Comparison of ENCODE assay signal across 8 cellular contexts in the genomic region with DNA sequence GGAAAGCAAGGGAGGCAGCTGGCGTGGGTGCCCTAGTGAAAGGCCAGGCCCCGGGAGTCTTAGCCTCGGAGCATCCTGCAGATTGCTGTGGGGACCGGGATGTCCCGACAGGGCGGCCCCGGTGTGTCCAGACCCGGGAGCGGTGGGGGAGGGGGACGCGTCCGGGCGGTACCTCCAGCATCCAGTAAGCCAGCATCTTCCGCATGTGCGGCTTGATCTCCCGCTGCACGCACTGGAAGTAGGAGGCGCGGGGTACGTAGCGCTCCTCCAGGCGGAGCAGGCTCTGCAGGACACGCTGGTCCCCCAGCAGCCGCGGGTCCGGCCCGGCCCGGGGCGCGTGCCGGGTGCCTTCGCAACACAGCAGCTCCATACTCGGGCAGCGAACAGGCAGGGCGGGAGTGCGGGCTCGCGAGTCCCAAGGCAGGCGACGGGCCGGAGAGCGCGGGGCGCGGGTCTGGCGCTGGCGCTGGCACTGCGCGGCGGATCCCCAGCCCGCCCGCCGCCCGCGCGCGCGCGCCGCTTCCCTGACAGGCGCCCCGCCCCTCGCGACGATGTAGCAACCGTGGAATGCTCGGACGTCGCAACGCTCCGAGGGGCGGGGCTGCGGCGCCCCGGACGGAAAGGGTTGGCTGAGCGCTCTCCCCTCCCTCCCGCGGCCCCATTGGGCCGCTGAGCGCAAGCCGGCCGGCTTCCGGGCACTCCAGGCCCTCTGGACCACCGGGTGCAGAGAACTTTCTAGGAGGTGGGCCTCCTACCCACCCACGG. TPM values are rescaled to one million over a fixed set of nuclear protein-coding genes. Genes with fewer than 3 reads are reported as not detected.
DNase-seq lines count a peak whose midpoint lies in the region; ATAC-seq and TF ChIP-seq lines count a peak whose summit lies in the region.

A gene (minus strand): TSS at position 529 of the 765 bp plus-strand sequence. CDS start 159 bp downstream, at position 370.

- peaks cover 12 to 30% of the 10 kb centered on the region in 2 donors for H3K36me3 Mint-ChIP-seq in CD14-positive monocyte

- H3K9me3 ChIP-seq in duodenal mucosa (ENCODE audit: control insufficient read depth in 1 of 2, low read length in 2 of 2), result no peaks in the 10 kb centered on the region

- H3K4me3 ChIP-seq in duodenal mucosa (ENCODE audit: low read depth in 1 of 2, low read length in 2 of 2), result peak within 1 kb of the TSS; percentile 93 to 95

- H3K4me1 ChIP-seq in duodenal mucosa (ENCODE audit: control insufficient read depth in 1 of 2, insufficient read depth in 2 of 2, low read length in 2 of 2), result peaks cover 44 to 50% of the 10 kb centered on the region in 2 donors

- peaks cover 4 to 15% of the 10 kb centered on the region in 2 donors for H3K36me3 ChIP-seq in duodenal mucosa (ENCODE audit: control insufficient read depth in 1 of 2, insufficient read depth in 2 of 2, low read length in 2 of 2)

- no peaks in the 10 kb centered on the region for H3K9me3 Mint-ChIP-seq in CD14-positive monocyte

- ATAC-seq in GM19351 (IDR thresholded peaks at IDR 0.05; ENCODE audit: unreplicated experiment), result peak; percentile 90
- peak; percentile 91 for ATAC-seq in HG03520 (IDR thresholded peaks at IDR 0.05; ENCODE audit: unreplicated experiment)

- peak within 1 kb of the TSS; percentile 78 to 95 for H3K9ac ChIP-seq in duodenal mucosa (ENCODE audit: low read depth in 1 of 2, low read length in 2 of 2)

- H3K27me3 Mint-ChIP-seq in CD14-positive monocyte (ENCODE audit: low read depth in 3 of 3), result peaks cover 0 to 2% (median 0%) of the 10 kb centered on the region in 3 donors

- peak within 1 kb of the TSS; percentile 86 for H3K27ac ChIP-seq in duodenal mucosa (ENCODE audit: low read depth, low read length)

- H3K27ac Mint-ChIP-seq in CD14-positive monocyte, result peak within 1 kb of the TSS; percentile 90 to 99 (median 98)

- H3K27me3 ChIP-seq in duodenal mucosa (ENCODE audit: control insufficient read depth in 1 of 2, insufficient read depth in 2 of 2, low read length in 2 of 2), result no peaks in the 10 kb centered on the region

- no peak for TF ChIP-seq CTCF in CD14-positive monocyte (IDR thresholded peaks at IDR 0.05)

- intact Hi-C loops in CD14-positive monocyte (cut with micrococcal nuclease), result loop anchor here in 1 of 2 donors (2.0 kb wide), 1 partner anchor 21 kb away; a partner anchor contains a TSS

- peak within 1 kb of the TSS; percentile 95 to 97 for H3K4me3 Mint-ChIP-seq in CD14-positive monocyte

- DNase-seq in CD14-positive monocyte (ENCODE audit: low spot score) (peak; percentile 89), NCI-H748 treated with DMSO at 0.1 percent for 48 hours (lab: John Stamatoyannopoulos, UW) (peak; percentile 88), lung microvascular endothelial cell (ENCODE audit: low read depth in 2 of 2) (peak; percentile 80 to 88)
- DNase-seq in activated CD4-positive, alpha-beta T cell treated with anti-CD3 and anti-CD28 coated beads, Interleukin-2, amount 50 U/mL, for 48 hours, result peak; percentile 93 to 95
- DNase-seq in stimulated activated CD4-positive, alpha-beta T cell treated with anti-CD3 and anti-CD28 coated beads, TNF-alpha, amount 100 ng/mL, for 4 hours (ENCODE audit: low read depth in 3 of 3), result peak; percentile 68 to 84 (median 69)

- peaks cover 61% of the 10 kb centered on the region for H3K4me1 Mint-ChIP-seq in CD14-positive monocyte

RNA-seq across cellular contexts. Expression of the gene that starts here (rescaled TPM):
- 100 to 1,000 TPM; 259 to 273 TPM for polyA plus RNA-seq in CD14-positive monocyte
- 37.9 and 39.7 TPM in 2 replicates for total RNA-seq in lung microvascular endothelial cell

Comparison
In these comparisons a context has a peak if more than half of its experiments do, and no peak if none do; other contexts are left out.
1. Peak in every context shown above with its lines: DNase-seq, ATAC-seq, H3K4me3 ChIP-seq and H3K27ac ChIP-seq.